In the genomic region with DNA sequence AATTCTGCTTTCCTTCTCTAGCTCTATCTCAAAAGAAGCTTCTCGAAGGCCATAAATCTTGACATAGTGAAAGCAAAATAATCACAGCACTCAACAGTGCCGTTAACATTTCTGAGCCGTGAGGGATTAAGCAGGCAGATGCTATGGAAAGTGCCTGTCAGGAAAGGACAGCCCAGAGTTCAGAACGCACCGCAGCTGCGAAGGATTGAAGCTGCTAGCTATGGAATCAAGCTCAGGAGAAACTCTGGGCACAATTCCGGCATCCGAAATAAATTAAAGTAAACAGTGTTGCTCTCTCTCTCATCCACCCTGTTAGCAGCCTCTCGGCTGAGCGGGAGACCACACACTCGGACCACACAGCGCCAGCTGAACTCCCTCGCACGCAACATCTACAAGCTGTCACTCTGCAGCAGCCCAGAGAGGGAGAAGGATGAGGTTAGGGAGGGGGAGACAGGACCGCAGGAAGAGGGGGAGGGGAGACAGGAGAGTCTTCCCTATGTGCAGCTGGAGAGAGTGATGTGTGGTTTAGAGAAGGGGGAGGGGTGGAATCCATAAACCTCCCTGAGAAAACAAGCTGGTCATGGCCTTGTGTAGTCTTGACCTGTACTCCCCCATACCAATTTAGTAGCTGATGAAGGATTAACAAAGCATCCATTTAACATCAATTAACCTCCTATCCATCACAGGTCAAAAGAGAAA, we compare ENCODE assay signal across 1 cellular context.
TF ChIP-seq lines count a peak whose summit lies in the region.

No MANE protein-coding gene starts in this region.

TF ChIP-seq in IMR-90, 13 proteins besides CTCF, POLR2A, EP300 and RAD21:
- TF ChIP-seq NFE2L2 (IDR thresholded peaks at IDR 0.05; ENCODE audit: low read depth, low read length), result no peak
- TF ChIP-seq FOS (IDR thresholded peaks at IDR 0.05; ENCODE audit: low read depth, low read length), result no peak
- TF ChIP-seq, protein P1, sequence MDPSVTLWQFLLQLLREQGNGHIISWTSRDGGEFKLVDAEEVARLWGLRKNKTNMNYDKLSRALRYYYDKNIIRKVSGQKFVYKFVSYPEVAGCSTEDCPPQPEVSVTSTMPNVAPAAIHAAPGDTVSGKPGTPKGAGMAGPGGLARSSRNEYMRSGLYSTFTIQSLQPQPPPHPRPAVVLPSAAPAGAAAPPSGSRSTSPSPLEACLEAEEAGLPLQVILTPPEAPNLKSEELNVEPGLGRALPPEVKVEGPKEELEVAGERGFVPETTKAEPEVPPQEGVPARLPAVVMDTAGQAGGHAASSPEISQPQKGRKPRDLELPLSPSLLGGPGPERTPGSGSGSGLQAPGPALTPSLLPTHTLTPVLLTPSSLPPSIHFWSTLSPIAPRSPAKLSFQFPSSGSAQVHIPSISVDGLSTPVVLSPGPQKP (IDR thresholded peaks at IDR 0.05; ENCODE audit: borderline replicate concordance, low read depth, low read length), result no peak
- no peak for TF ChIP-seq CHD1 (IDR thresholded peaks at IDR 0.05; ENCODE audit: low read depth, low read length)
- TF ChIP-seq USF2 (IDR thresholded peaks at IDR 0.05; ENCODE audit: low read depth, low read length), result no peak
- TF ChIP-seq SMC3 (IDR thresholded peaks at IDR 0.05; ENCODE audit: low read depth, low read length), result no peak
- TF ChIP-seq MAZ (IDR thresholded peaks at IDR 0.05; ENCODE audit: borderline replicate concordance, low read depth, low read length), result peak; percentile 16; the same call in 1 of the 2 replicates
- TF ChIP-seq CEBPB (IDR thresholded peaks at IDR 0.05; ENCODE audit: low read depth, low read length), result no peak
- no peak for TF ChIP-seq MAFK (IDR thresholded peaks at IDR 0.05; ENCODE audit: low read depth, low read length)
- no peak for TF ChIP-seq MXI1 (IDR thresholded peaks at IDR 0.05; ENCODE audit: borderline replicate concordance, low read depth, low read length)
- no peak for TF ChIP-seq RCOR1 (IDR thresholded peaks at IDR 0.05; ENCODE audit: insufficient replicate concordance, low read length)
- TF ChIP-seq RFX5 (IDR thresholded peaks at IDR 0.05; ENCODE audit: low read depth, low read length), result no peak
- 0 out of 2 replicates have a peak, but pooled peaks have one; percentile 5 for TF ChIP-seq BHLHE40 (IDR thresholded peaks at IDR 0.05; ENCODE audit: low read depth, low read length)
